Comparison of ENCODE assay signal across 26 cellular contexts in the genomic region with DNA sequence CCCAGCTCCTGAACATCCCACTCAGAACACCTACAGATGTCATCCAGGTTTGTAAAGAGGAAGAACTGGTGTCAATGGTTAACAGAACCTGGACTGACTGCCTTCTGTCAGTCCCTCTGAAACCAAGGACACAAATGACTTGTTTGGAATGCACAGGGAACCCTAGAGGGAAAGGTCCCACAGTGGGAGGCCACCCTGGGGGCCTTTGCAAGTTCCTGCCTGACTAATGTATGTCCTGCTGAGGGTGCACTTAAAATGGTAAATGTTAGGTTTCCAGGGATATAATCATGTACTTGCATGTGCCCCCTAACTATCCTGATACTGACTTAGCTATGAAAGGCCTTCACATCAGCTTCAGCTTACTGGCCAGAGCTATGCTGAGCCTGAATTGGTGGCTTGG. TPM values are rescaled to one million over a fixed set of nuclear protein-coding genes. Genes with fewer than 3 reads are reported as not detected.
"Had no signal": no experiment of that assay in that cellular context is flagged by ENCODE, and none has a peak within 500 bp of the region (broad histone marks: within the 10 kb centered on the region; RNA-seq: fewer than 3 reads in every experiment).

No MANE protein-coding gene starts in this region.

- ATAC-seq: activated naive CD8-positive, alpha-beta T cell treated with anti-CD3 and anti-CD28 coated beads, Interleukin-2, amount 50 U/mL, for 24 hours; activated T-cell treated with anti-CD3 and anti-CD28 coated beads, Interleukin-2, amount 50 U/mL, for 4 hours; heart right ventricle; left colon; lower lobe of right lung; T-cell had no signal

- H3K27me3 Mint-ChIP-seq: activated naive CD4-positive, alpha-beta T cell treated with anti-CD3 and anti-CD28 coated beads, Interleukin-2, amount 10 ng/mL, durations not matched to agents 7 days and 5 days; activated naive CD8-positive, alpha-beta T cell treated with anti-CD3 and anti-CD28 coated beads, Interleukin-2, amount 50 U/mL, for 24 hours; dendritic cell treated with granulocyte-macrophage colony-stimulating factor and Interleukin-4, amounts not matched to agents 40 ng/mL and 50 ng/mL, for 4 days had no signal

- FAIRE-seq: bronchial epithelial cell, endothelial cell of umbilical vein, urothelium cell line had no signal

- H3K4me3 ChIP-seq: esophagus squamous epithelium, heart right ventricle, lower lobe of right lung, right atrium auricular region, thyroid gland had no signal

- H3K36me3 Mint-ChIP-seq: activated naive CD4-positive, alpha-beta T cell treated with anti-CD3 and anti-CD28 coated beads, Interleukin-2, amount 10 ng/mL, durations not matched to agents 7 days and 5 days; T-cell had no signal

- H3K4me3 Mint-ChIP-seq: activated naive CD4-positive, alpha-beta T cell treated with anti-CD3 and anti-CD28 coated beads, Interleukin-2, amount 10 ng/mL, durations not matched to agents 7 days and 5 days; activated naive CD8-positive, alpha-beta T cell treated with anti-CD3 and anti-CD28 coated beads, Interleukin-2, amount 50 U/mL, for 24 hours; activated T-cell treated with anti-CD3 and anti-CD28 coated beads, Interleukin-2, amount 50 U/mL, for 4 hours; dendritic cell treated with granulocyte-macrophage colony-stimulating factor and Interleukin-4, amounts not matched to agents 40 ng/mL and 50 ng/mL, for 4 days; nephron; T-cell had no signal

- H3K27ac ChIP-seq: esophagus squamous epithelium, heart right ventricle, lower lobe of right lung, right atrium auricular region, thyroid gland had no signal

- H3K4me1 Mint-ChIP-seq: activated naive CD4-positive, alpha-beta T cell treated with anti-CD3 and anti-CD28 coated beads, Interleukin-2, amount 10 ng/mL, durations not matched to agents 7 days and 5 days; activated naive CD8-positive, alpha-beta T cell treated with anti-CD3 and anti-CD28 coated beads, Interleukin-2, amount 50 U/mL, for 24 hours; nephron; T-cell had no signal

- H3K36me3 ChIP-seq: esophagus squamous epithelium, heart right ventricle, lower lobe of right lung, right atrium auricular region, thyroid gland had no signal

- DNase-seq: activated CD4-positive, alpha-beta T cell treated with anti-CD3 and anti-CD28 coated beads, Interleukin-2, amount 50 U/mL, for 1 hour; activated CD8-positive, alpha-beta memory T cell treated with anti-CD3 and anti-CD28 coated beads, Interleukin-2, amount 50 U/mL, for 4 hours; activated effector memory CD4-positive, alpha-beta T cell treated with Interleukin-2 at 50 U/mL for 16 hours; activated naive CD4-positive, alpha-beta T cell treated with anti-CD3 and anti-CD28 coated beads, Interleukin-2, amount 10 ng/mL, durations not matched to agents 7 days and 5 days; activated naive CD8-positive, alpha-beta T cell treated with anti-CD3 and anti-CD28 coated beads, Interleukin-2, amount 50 U/mL, for 24 hours; activated T-cell treated with anti-CD3 and anti-CD28 coated beads, Interleukin-2, amount 50 U/mL, for 4 hours; anterior cingulate cortex; cerebellar nuclear complex; effector CD8-positive, alpha-beta T cell; esophagus squamous epithelium; heart right ventricle; left colon; lower lobe of right lung; nucleus accumbens; posterior cingulate gyrus; stimulated activated CD4-positive, alpha-beta T cell treated with anti-CD3 and anti-CD28 coated beads, Interleukin-2, amount 100 ng/mL, for 24 hours; stimulated activated naive CD4-positive, alpha-beta T cell treated with Interleukin-2 at 50 U/mL for 16 hours; T-cell; thyroid gland had no signal

- H3K9me3 ChIP-seq: esophagus squamous epithelium, heart right ventricle, lower lobe of right lung, right atrium auricular region, thyroid gland had no signal

- H3K27me3 ChIP-seq: esophagus squamous epithelium, right atrium auricular region, thyroid gland had no signal

- H3K27ac Mint-ChIP-seq: activated naive CD4-positive, alpha-beta T cell treated with anti-CD3 and anti-CD28 coated beads, Interleukin-2, amount 10 ng/mL, durations not matched to agents 7 days and 5 days; activated naive CD8-positive, alpha-beta T cell treated with anti-CD3 and anti-CD28 coated beads, Interleukin-2, amount 50 U/mL, for 24 hours; dendritic cell treated with granulocyte-macrophage colony-stimulating factor and Interleukin-4, amounts not matched to agents 40 ng/mL and 50 ng/mL, for 4 days; T-cell had no signal

- H3K4me1 ChIP-seq: esophagus squamous epithelium, heart right ventricle, lower lobe of right lung, right atrium auricular region, thyroid gland had no signal

- H3K9me3 Mint-ChIP-seq: activated naive CD4-positive, alpha-beta T cell treated with anti-CD3 and anti-CD28 coated beads, Interleukin-2, amount 10 ng/mL, durations not matched to agents 7 days and 5 days; activated naive CD8-positive, alpha-beta T cell treated with anti-CD3 and anti-CD28 coated beads, Interleukin-2, amount 50 U/mL, for 24 hours; activated T-cell treated with anti-CD3 and anti-CD28 coated beads, Interleukin-2, amount 50 U/mL, for 4 hours; dendritic cell treated with granulocyte-macrophage colony-stimulating factor and Interleukin-4, amounts not matched to agents 40 ng/mL and 50 ng/mL, for 4 days; nephron; T-cell had no signal

RNA-seq across cellular contexts. Expression of gene XAGE2, which starts 15.0 kb away (rescaled TPM):
- total RNA-seq: activated T-cell treated with anti-CD3 and anti-CD28 coated beads, Interleukin-2, amount 50 U/mL, for 4 hours; bronchial epithelial cell; endothelial cell of umbilical vein; esophagus squamous epithelium; heart right ventricle; left colon; right atrium auricular region; subcutaneous adipose tissue; T-cell; thyroid gland had no signal
- polyA plus RNA-seq: endothelial cell of umbilical vein, heart right ventricle had no signal
